Comparison of ENCODE assay signal across 6 cellular contexts in genomic region chr11:94545641-94546470, GRCh38. TPM values are rescaled to one million over a fixed set of nuclear protein-coding genes. Genes with fewer than 3 reads are reported as not detected.
DNase-seq lines count a peak whose midpoint lies in the region; TF ChIP-seq lines count a peak whose summit lies in the region.

No MANE protein-coding gene starts in this region.

- H3K9me2 ChIP-seq in Loucy (replicated peaks; ENCODE audit: low read depth, low read length): no peaks in the 10 kb centered on the region

- peak overlapping the region; percentile 76 for H3K4me2 ChIP-seq in Loucy (ENCODE audit: low read depth, low read length, poor library complexity, severe bottlenecking)

- peak overlapping the region; percentile 85 for H3K9ac ChIP-seq in Loucy (ENCODE audit: low read depth, low read length, poor library complexity, severe bottlenecking)

- peaks cover 57% of the 10 kb centered on the region for H3K4me1 ChIP-seq in Loucy (ENCODE audit: insufficient read depth, low read length, poor library complexity, severe bottlenecking)

- H3K4me3 ChIP-seq in Loucy (ENCODE audit: low read length, poor library complexity, severe bottlenecking) (peak overlapping the region; percentile 74), choroid plexus epithelial cell (ENCODE audit: low read depth, low read length) (peak overlapping the region; percentile 74), skeletal muscle cell (ENCODE audit: low read depth, low read length) (peak overlapping the region; percentile 59)

- no peaks in the 10 kb centered on the region for H3K36me3 ChIP-seq in Loucy (ENCODE audit: insufficient read depth, low read length)

- H3K27me3 ChIP-seq in Loucy (ENCODE audit: insufficient read depth, low read length, poor library complexity, severe bottlenecking): no peaks in the 10 kb centered on the region

- H3K79me2 ChIP-seq in Loucy (ENCODE audit: insufficient read depth, low read length): peaks cover 71% of the 10 kb centered on the region

- TF ChIP-seq CTCF in Loucy (conservative IDR thresholded peaks at IDR 0.05; ENCODE audit: low read length) (no peak), choroid plexus epithelial cell (conservative IDR thresholded peaks at IDR 0.05; ENCODE audit: low read depth, low read length) (no peak)

- H3F3A ChIP-seq in Loucy (ENCODE audit: low read depth): no peaks in the 10 kb centered on the region

- no peak for DNase-seq in choroid plexus epithelial cell (ENCODE audit: low read depth)
- DNase-seq in skeletal muscle cell (ENCODE audit: low read depth): no peak
- DNase-seq in NCI-H2171 treated with DMSO at 0.1 percent for 48 hours (lab: John Stamatoyannopoulos, UW): no peak
- DNase-seq in mucosa of gallbladder (ENCODE audit: low spot score): no peak
- DNase-seq in NCI-H1930 (lab: John Stamatoyannopoulos, UW): no peak

- H3K9me3 ChIP-seq in Loucy (ENCODE audit: insufficient read depth, low read depth, low read length): no peaks in the 10 kb centered on the region

- no peak overlapping the region for H2AFZ ChIP-seq in Loucy (ENCODE audit: low read length)

- peaks cover 58% of the 10 kb centered on the region for H4K20me1 ChIP-seq in Loucy (ENCODE audit: insufficient read depth, low read length, poor library complexity, severe bottlenecking)

RNA-seq across cellular contexts. Expression of gene FUT4, which starts 2.1 kb away (rescaled TPM):
- 18.6 TPM for total RNA-seq in mucosa of gallbladder

RNA-seq across cellular contexts. Expression of gene PIWIL4, which starts 21.3 kb away (rescaled TPM):
- 11.0 TPM for total RNA-seq in mucosa of gallbladder

RNA-seq across cellular contexts. Expression of gene C11orf97, which starts 33.6 kb away (rescaled TPM):
- total RNA-seq in mucosa of gallbladder: not detected

RNA-seq across cellular contexts. Expression of gene ANKRD49, which starts 52.1 kb away (rescaled TPM):
- 14.5 TPM for total RNA-seq in mucosa of gallbladder

RNA-seq across cellular contexts. Expression of gene MRE11, which starts 52.2 kb away (rescaled TPM):
- total RNA-seq in mucosa of gallbladder: 14.8 TPM
